18 cellular contexts compared by ENCODE assay signal in genomic region chr13:58239774-58240268, GRCh38.
DNase-seq lines count a peak whose midpoint lies in the region; ATAC-seq and TF ChIP-seq lines count a peak whose summit lies in the region.
"Had no signal": no experiment of that assay in that cellular context is flagged by ENCODE, and none has a peak within 500 bp of the region (broad histone marks: within the 10 kb centered on the region; RNA-seq: fewer than 3 reads in every experiment).

No MANE protein-coding gene starts in this region.

- peaks cover 27% of the 10 kb centered on the region for H3K9me3 Mint-ChIP-seq in WTC11
- H3K9me3 Mint-ChIP-seq in neural progenitor cell: peaks cover 24% of the 10 kb centered on the region

- peak overlapping the region in 6 of 10 donors; percentile 8 to 36 (median 22) for H3K4me3 ChIP-seq in heart right ventricle
- H3K4me3 ChIP-seq in neural progenitor cell: no peak overlapping the region
- H3K4me3 ChIP-seq: K562 had no signal

- POLR2A ChIA-PET in WTC11 (lab: Charles Lee): no interaction called here

- H3K9ac ChIP-seq in neural progenitor cell: no peak overlapping the region

- H3K36me3 ChIP-seq in heart right ventricle (no peaks in the 10 kb centered on the region), neural progenitor cell (no peaks in the 10 kb centered on the region)
- H3K36me3 ChIP-seq: BE2C had no signal

- H2AFZ ChIP-seq in neural progenitor cell (replicated peaks): peak overlapping the region; percentile 81

- DNase-seq in G401 (ENCODE audit: low spot score) (peak; percentile 6), WTC11 (ENCODE audit: low spot score) (no peak), heart right ventricle (peak in 1 of 2 donors; percentile 22), neural progenitor cell (ENCODE audit: low spot score) (no peak), Ammon's horn (ENCODE audit: low spot score) (no peak)
- DNase-seq: ACHN, BE2C, COR-L47, DMS153, DMS79 treated with DMSO at 0.1 percent for 48 hours, EL, GF-D8, H7 had no signal

- H3K27me3 Mint-ChIP-seq in WTC11 (ENCODE audit: low read depth): no peaks in the 10 kb centered on the region
- H3K27me3 Mint-ChIP-seq in neural progenitor cell (ENCODE audit: insufficient read depth, low read depth): peaks cover 2% of the 10 kb centered on the region

- WGBS in heart right ventricle, 2 donors: 65 to 67% methylated on average over 9 of the region's 9 CpGs

- H3K4me3 Mint-ChIP-seq in WTC11 (no peak overlapping the region), neural progenitor cell (no peak overlapping the region)
- H3K4me3 Mint-ChIP-seq: CD8-positive, alpha-beta T cell had no signal

- CTCF ChIA-PET in WTC11 (lab: Charles Lee): interaction anchor here (1.3 kb wide), 1 partner anchor 606 kb away, joined by 3 read pairs; no protein-coding TSS in a partner anchor

- H3K27ac ChIP-seq in heart right ventricle (peak overlapping the region in 6 of 10 donors; percentile 8 to 62 (median 38)), neural progenitor cell (no peak overlapping the region)
- H3K27ac ChIP-seq: C4-2B had no signal

- H3K9me3 ChIP-seq in heart right ventricle: peaks cover 0 to 23% (median 2%) of the 10 kb centered on the region in 11 donors
- H3K9me3 ChIP-seq in neural progenitor cell (ENCODE audit: low read depth): no peaks in the 10 kb centered on the region
- H3K9me3 ChIP-seq: BE2C had no signal

- ATAC-seq in WTC11 (peak; percentile 18; the same call in 1 of the 2 replicates), heart right ventricle (peak; percentile 28 to 80 (median 68)), GM19455 (IDR thresholded peaks at IDR 0.05; ENCODE audit: unreplicated experiment) (no peak), GM21737 (IDR thresholded peaks at IDR 0.05; ENCODE audit: unreplicated experiment) (no peak)
- ATAC-seq: CD8-positive, alpha-beta T cell; K562 had no signal

- no peak overlapping the region for H3K4me2 ChIP-seq in neural progenitor cell

- H3K79me2 ChIP-seq in neural progenitor cell (ENCODE audit: low read depth): no peaks in the 10 kb centered on the region

- in situ Hi-C loops in G401 (cut with HindIII; ENCODE audit: low sequenced_read_pairs): no loop called here

- no peaks in the 10 kb centered on the region for H3K27me3 ChIP-seq in heart right ventricle
- H3K27me3 ChIP-seq in neural progenitor cell: no peaks in the 10 kb centered on the region
- H3K27me3 ChIP-seq: BE2C had no signal

- no peaks in the 10 kb centered on the region for H3K4me1 Mint-ChIP-seq in WTC11
- H3K4me1 Mint-ChIP-seq in neural progenitor cell: no peaks in the 10 kb centered on the region

- no peaks in the 10 kb centered on the region for H3K36me3 Mint-ChIP-seq in WTC11
- peaks cover 1% of the 10 kb centered on the region for H3K36me3 Mint-ChIP-seq in neural progenitor cell
- H3K36me3 Mint-ChIP-seq: CD8-positive, alpha-beta T cell had no signal

- intact Hi-C loops in heart right ventricle (cut with DNase I): no loop called here

- no peak overlapping the region for H3K27ac Mint-ChIP-seq in WTC11
- no peak overlapping the region for H3K27ac Mint-ChIP-seq in neural progenitor cell
- H3K27ac Mint-ChIP-seq: CD8-positive, alpha-beta T cell had no signal

- peaks cover 0 to 11% (median 0%) of the 10 kb centered on the region in 9 donors for H3K4me1 ChIP-seq in heart right ventricle
- H3K4me1 ChIP-seq in neural progenitor cell: no peaks in the 10 kb centered on the region

- H3F3A ChIP-seq in neural progenitor cell (ENCODE audit: low read depth): no peaks in the 10 kb centered on the region

- H4K20me1 ChIP-seq in neural progenitor cell (ENCODE audit: low read depth): no peaks in the 10 kb centered on the region

- TF ChIP-seq CTCF in WTC11 (IDR thresholded peaks at IDR 0.05): no peak
- peak in 1 of 9 donors; percentile 2 for TF ChIP-seq CTCF in heart right ventricle (IDR thresholded peaks at IDR 0.05)
- no peak for TF ChIP-seq CTCF in neural progenitor cell (IDR thresholded peaks at IDR 0.05)

TF ChIP-seq in WTC11, 78 proteins besides CTCF, POLR2A, EP300 and RAD21:
- TF ChIP-seq ETV6 (CRISPR knock-in tag; IDR thresholded peaks at IDR 0.05): no peak

Comparison
In these comparisons a context has a peak if more than half of its experiments do, and no peak if none do; other contexts are left out.
1. ATAC-seq: peak in WTC11 (single experiment) and heart right ventricle (8 of 8); none in GM19455 (single experiment) and GM21737 (single experiment).